ENCODE assay signal across 10 cellular contexts in the genomic region with DNA sequence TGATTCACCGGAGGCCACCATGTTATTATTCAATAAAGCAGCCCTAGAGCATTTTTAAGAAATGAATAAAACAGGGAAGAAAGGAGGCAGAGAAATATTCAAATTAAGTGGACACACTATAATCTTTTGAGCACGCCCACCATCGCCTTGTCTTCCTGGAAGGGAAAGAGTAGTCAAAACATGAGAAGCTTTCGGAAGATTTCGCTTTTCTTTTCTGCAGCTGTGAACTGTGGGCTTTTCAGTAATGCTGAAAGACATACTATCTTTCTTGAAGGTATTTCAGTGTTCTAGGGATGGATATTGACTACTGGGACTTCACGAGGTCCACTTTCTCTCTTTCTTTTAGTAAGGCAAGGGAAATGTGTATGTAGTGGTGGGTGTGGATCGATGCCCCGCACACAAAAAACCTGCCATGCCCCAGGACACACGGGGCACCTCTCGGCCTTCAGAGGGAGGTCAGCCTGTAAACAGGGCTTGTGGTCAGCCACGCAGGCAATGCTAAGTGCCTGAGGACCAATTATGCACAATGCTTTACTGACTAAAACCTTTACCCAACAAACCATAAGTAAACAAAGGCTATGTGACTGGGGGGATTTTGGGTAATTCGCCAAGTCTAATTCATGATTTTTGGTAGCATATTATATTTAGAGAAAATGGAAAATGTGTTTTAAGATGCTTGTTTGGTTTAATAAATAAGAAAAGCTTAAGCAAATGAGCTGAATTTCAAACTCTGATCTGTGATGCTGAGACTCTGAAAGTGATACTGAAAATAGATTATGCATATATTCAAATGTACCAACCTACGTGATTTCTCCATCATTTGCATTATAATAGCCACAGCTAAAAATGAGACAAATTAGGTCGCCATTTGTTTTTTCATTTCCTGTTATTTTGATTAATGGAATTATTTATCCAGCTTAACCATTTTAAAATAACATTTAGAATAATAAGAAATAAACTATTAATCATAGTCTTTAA.
DNase-seq lines count a peak whose midpoint lies in the region; ATAC-seq, FAIRE-seq and TF ChIP-seq lines count a peak whose summit lies in the region.
"Had no signal": no experiment of that assay in that cellular context is flagged by ENCODE, and none has a peak within 500 bp of the region (broad histone marks: within the 10 kb centered on the region; RNA-seq: fewer than 3 reads in every experiment).

No MANE protein-coding gene starts in this region.

- TF ChIP-seq POLR2A in GM12878 (IDR thresholded peaks at IDR 0.05; ENCODE audit: low read depth, low read length): no peak
- no peak for TF ChIP-seq POLR2A in lower leg skin (IDR thresholded peaks at IDR 0.05)

- H4K20me1 ChIP-seq in GM12878 (ENCODE audit: control insufficient read depth, insufficient read depth): no peaks in the 10 kb centered on the region

- no peak overlapping the region for H3K9ac ChIP-seq in GM12878 (ENCODE audit: control insufficient read depth, insufficient read depth, low read length)

- intact Hi-C loops in GM12878 (cut with micrococcal nuclease; ENCODE audit: unreplicated experiment) (no loop called here), lower leg skin (cut with DNase I; ENCODE audit: low total_unique reads) (no loop called here)

- peak overlapping the region; percentile 91 for H3K4me2 ChIP-seq in GM12878 (ENCODE audit: control insufficient read depth, insufficient read depth)

- POLR2A ChIA-PET in GM12878 (lab: Charles Lee): no interaction called here

- RAD21 ChIA-PET in GM12878 (lab: Charles Lee; ENCODE audit: unreplicated experiment): interaction anchor here (1.2 kb wide), 1 partner anchor 208 kb away, joined by 3 read pairs; no protein-coding TSS in a partner anchor

- H3K4me3 ChIP-seq in GM12878 (peak overlapping the region; percentile 41), lower leg skin (ENCODE audit: low read depth, poor library complexity, severe bottlenecking) (no peak overlapping the region)

- peak; percentile 84 for FAIRE-seq in GM12878 (lab: Jason Lieb, UNC)
- FAIRE-seq: keratinocyte had no signal

- DNase-seq in GM20000 (ENCODE audit: low spot score): peak; percentile 82
- peak; percentile 45 for DNase-seq in GM12878 (ENCODE audit: low read depth, low spot score)
- no peak for DNase-seq in NCI-H524 treated with DMSO at 0.1 percent for 48 hours (lab: John Stamatoyannopoulos, UW)
- DNase-seq in lower leg skin (ENCODE audit: low spot score in 2 of 2): no peak
- DNase-seq in DMS 273 treated with DMSO at 0.1 percent for 48 hours (lab: John Stamatoyannopoulos, UW): no peak
- no peak for DNase-seq in omental fat pad (ENCODE audit: low spot score)
- DNase-seq: substantia nigra had no signal

- H3K36me3 ChIP-seq in GM12878 (ENCODE audit: control insufficient read depth in 2 of 2, insufficient read depth in 2 of 2, low read length in 1 of 2): peaks cover 3 to 11% of the 10 kb centered on the region in 2 experiments; a peak in 3 of 4 replicates

- no peak for TF ChIP-seq CTCF in GM20000 (IDR thresholded peaks at IDR 0.05; ENCODE audit: extremely low read depth, missing control alignments)
- TF ChIP-seq CTCF in GM12878 (IDR thresholded peaks at IDR 0.05 in 2 of 3, conservative IDR thresholded peaks at IDR 0.05 in 1 of 3; ENCODE audit: control insufficient read depth in 2 of 3, extremely low read depth in 1 of 3, insufficient read depth in 1 of 3, low read depth in 3 of 3, low read length in 3 of 3): no peak
- TF ChIP-seq CTCF in lower leg skin (IDR thresholded peaks at IDR 0.05): no peak
- TF ChIP-seq CTCF in omental fat pad (IDR thresholded peaks at IDR 0.05): no peak

- peak overlapping the region; percentile 65 for H3K27ac ChIP-seq in GM12878 (ENCODE audit: control insufficient read depth, insufficient read depth)

- BruUV-seq in GM12878 (replicated peaks; lab: Mats Ljungman, UMichigan): no TSS peak

- peaks cover 17% of the 10 kb centered on the region for H3K4me1 ChIP-seq in GM12878 (ENCODE audit: control insufficient read depth, insufficient read depth, low read length)

- H3K79me2 ChIP-seq in GM12878 (ENCODE audit: control insufficient read depth, insufficient read depth, low read length): peaks cover 2% of the 10 kb centered on the region; the same call in 1 of the 2 replicates

- SMC1A ChIA-PET in GM12878 (lab: Charles Lee; ENCODE audit: uncharacterized antibody, unreplicated experiment): interaction anchor here (1.1 to 1.4 kb wide), 2 partner anchors 9 to 10 kb away, joined by 3 to 6 read pairs; no protein-coding TSS in a partner anchor

- TF ChIP-seq RAD21 in GM12878 (IDR thresholded peaks at IDR 0.05; ENCODE audit: insufficient read depth, low read depth, low read length): no peak

- in situ Hi-C loops in GM12878 (cut with MboI): loop anchor here (25.0 kb wide), 1 partner anchor 1727 kb away; no protein-coding TSS in a partner anchor

- peak overlapping the region; percentile 12; the same call in 1 of the 2 replicates for H2AFZ ChIP-seq in GM12878 (ENCODE audit: control insufficient read depth, low read depth, low read length)

- peak; percentile 87 for ATAC-seq in GM18858 (IDR thresholded peaks at IDR 0.05; ENCODE audit: unreplicated experiment)
- ATAC-seq in HG03097 (IDR thresholded peaks at IDR 0.05; ENCODE audit: low FRiP score, unreplicated experiment): peak; percentile 77
- peak; percentile 92 for ATAC-seq in GM12878
- ATAC-seq in omental fat pad (ENCODE audit: low FRiP score): no peak

- WGBS in GM12878 (ENCODE audit: insufficient coverage, insufficient replicate concordance, low lambda C conversion rate, missing lambda C conversion rate): 8% methylated on average over 14 of the region's 14 CpGs
- 84 to 90% methylated on average over 14 of the region's 14 CpGs for WGBS in lower leg skin, 2 donors

- TF ChIP-seq EP300 in GM12878 (IDR thresholded peaks at IDR 0.05; ENCODE audit: borderline replicate concordance in 1 of 2, control insufficient read depth in 1 of 2, low read depth in 2 of 2, low read length in 2 of 2): no peak

- CTCF ChIA-PET in GM12878 (lab: Yijun Ruan, JAX): interaction anchor here (0.9 kb wide), 1 partner anchor 345 kb away, joined by 4 read pairs; no protein-coding TSS in a partner anchor

- no peaks in the 10 kb centered on the region for H3K9me3 ChIP-seq in GM12878 (replicated peaks; ENCODE audit: control insufficient read depth, insufficient read depth, low read length)

- H3K27me3 ChIP-seq in GM12878 (replicated peaks in 1 of 2; ENCODE audit: control insufficient read depth in 2 of 2, insufficient read depth in 2 of 2, low read length in 1 of 2): no peaks in the 10 kb centered on the region

TF ChIP-seq in GM12878, 131 proteins besides CTCF, POLR2A, EP300 and RAD21 (continues in another document):
- TF ChIP-seq ZNF207 (IDR thresholded peaks at IDR 0.05; ENCODE audit: borderline replicate concordance): no peak
- TF ChIP-seq BCL3 (IDR thresholded peaks at IDR 0.05; ENCODE audit: borderline replicate concordance, insufficient read depth, low read depth, low read length, poor library complexity, severe bottlenecking): no peak
- peak; percentile 83 for TF ChIP-seq JUNB (IDR thresholded peaks at IDR 0.05)
- no peak for TF ChIP-seq FOXM1 (IDR thresholded peaks at IDR 0.05; ENCODE audit: low read depth, low read length)
- peak; percentile 25; the same call in 1 of the 2 replicates for TF ChIP-seq MTA2 (IDR thresholded peaks at IDR 0.05; ENCODE audit: low read depth)
- no peak for TF ChIP-seq KDM1A (IDR thresholded peaks at IDR 0.05; ENCODE audit: borderline replicate concordance)
- no peak for TF ChIP-seq SUPT20H (IDR thresholded peaks at IDR 0.05; ENCODE audit: borderline replicate concordance, control insufficient read depth, low read depth, low read length)
- TF ChIP-seq, protein P1, sequence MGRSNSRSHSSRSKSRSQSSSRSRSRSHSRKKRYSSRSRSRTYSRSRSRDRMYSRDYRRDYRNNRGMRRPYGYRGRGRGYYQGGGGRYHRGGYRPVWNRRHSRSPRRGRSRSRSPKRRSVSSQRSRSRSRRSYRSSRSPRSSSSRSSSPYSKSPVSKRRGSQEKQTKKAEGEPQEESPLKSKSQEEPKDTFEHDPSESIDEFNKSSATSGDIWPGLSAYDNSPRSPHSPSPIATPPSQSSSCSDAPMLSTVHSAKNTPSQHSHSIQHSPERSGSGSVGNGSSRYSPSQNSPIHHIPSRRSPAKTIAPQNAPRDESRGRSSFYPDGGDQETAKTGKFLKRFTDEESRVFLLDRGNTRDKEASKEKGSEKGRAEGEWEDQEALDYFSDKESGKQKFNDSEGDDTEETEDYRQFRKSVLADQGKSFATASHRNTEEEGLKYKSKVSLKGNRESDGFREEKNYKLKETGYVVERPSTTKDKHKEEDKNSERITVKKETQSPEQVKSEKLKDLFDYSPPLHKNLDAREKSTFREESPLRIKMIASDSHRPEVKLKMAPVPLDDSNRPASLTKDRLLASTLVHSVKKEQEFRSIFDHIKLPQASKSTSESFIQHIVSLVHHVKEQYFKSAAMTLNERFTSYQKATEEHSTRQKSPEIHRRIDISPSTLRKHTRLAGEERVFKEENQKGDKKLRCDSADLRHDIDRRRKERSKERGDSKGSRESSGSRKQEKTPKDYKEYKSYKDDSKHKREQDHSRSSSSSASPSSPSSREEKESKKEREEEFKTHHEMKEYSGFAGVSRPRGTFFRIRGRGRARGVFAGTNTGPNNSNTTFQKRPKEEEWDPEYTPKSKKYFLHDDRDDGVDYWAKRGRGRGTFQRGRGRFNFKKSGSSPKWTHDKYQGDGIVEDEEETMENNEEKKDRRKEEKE (IDR thresholded peaks at IDR 0.05): no peak
- no peak for TF ChIP-seq ESRRA (IDR thresholded peaks at IDR 0.05; ENCODE audit: low read length)
- TF ChIP-seq RCOR1 (conservative IDR thresholded peaks at IDR 0.05; ENCODE audit: low read depth, low read length): no peak
- TF ChIP-seq STAT1 (conservative IDR thresholded peaks at IDR 0.05): no peak
- no peak for TF ChIP-seq EGR1 (IDR thresholded peaks at IDR 0.05; ENCODE audit: borderline replicate concordance in 1 of 2, low read depth in 2 of 2, low read length in 2 of 2)
- no peak for TF ChIP-seq TCF7 (IDR thresholded peaks at IDR 0.05; ENCODE audit: borderline replicate concordance)
- no peak for TF ChIP-seq NFYA (IDR thresholded peaks at IDR 0.05; ENCODE audit: borderline replicate concordance, low read depth, low read length)
- TF ChIP-seq POU2F2 (IDR thresholded peaks at IDR 0.05; ENCODE audit: borderline replicate concordance, low read depth, low read length): peak; percentile 94
- no peak for TF ChIP-seq ZZZ3 (IDR thresholded peaks at IDR 0.05; ENCODE audit: control insufficient read depth, insufficient read length, low read depth)

Comparison
In these comparisons a context has a peak if more than half of its experiments do, and no peak if none do; other contexts are left out.
1. DNase-seq: peak in GM20000 (single experiment) and GM12878 (single experiment); none in NCI-H524 treated with DMSO at 0.1 percent for 48 hours (single experiment), lower leg skin (0 of 2), DMS 273 treated with DMSO at 0.1 percent for 48 hours (single experiment) and omental fat pad (single experiment).